In genomic region chr20:19974621-19975435, GRCh38 we compare ENCODE assay signal across 8 cellular contexts. TPM values are rescaled to one million over a fixed set of nuclear protein-coding genes. Genes with fewer than 3 reads are reported as not detected.
DNase-seq lines count a peak whose midpoint lies in the region; FAIRE-seq and TF ChIP-seq lines count a peak whose summit lies in the region.

No MANE protein-coding gene starts in this region.

- peaks cover 16% of the 10 kb centered on the region for H3K79me1 ChIP-seq in mesenchymal stem cell (replicated peaks; ENCODE audit: low read length, poor library complexity, severe bottlenecking)

- H3K23ac ChIP-seq in mesenchymal stem cell (ENCODE audit: low read length in 2 of 2) = peak overlapping the region in 1 of 2 experiments; percentile 23

- peak overlapping the region; percentile 69 for H2BK120ac ChIP-seq in mesenchymal stem cell (ENCODE audit: low read depth, low read length)

- no peaks in the 10 kb centered on the region for H3K36me3 Mint-ChIP-seq in activated naive CD4-positive, alpha-beta T cell treated with anti-CD3 and anti-CD28 coated beads, Interleukin-2, amount 10 ng/mL, durations not matched to agents 7 days and 5 days

- H3K9me3 ChIP-seq in mesenchymal stem cell (ENCODE audit: control insufficient read depth, low read length) (no peaks in the 10 kb centered on the region), transverse colon (no peaks in the 10 kb centered on the region)

- 43% methylated on average over 44 of the region's 44 CpGs for WGBS in mesenchymal stem cell
- WGBS in transverse colon (ENCODE audit: low coverage in 1 of 2), 2 donors = 63 to 80% methylated on average over 1 to 44 of the region's 44 CpGs

- DNase-seq in DMS79 (lab: John Stamatoyannopoulos, UW) (peak; percentile 51), NCI-H524 (lab: John Stamatoyannopoulos, UW) (peak; percentile 52 to 75), dorsolateral prefrontal cortex (peak; percentile 56 to 86 (median 81)), mesenchymal stem cell (peak; percentile 96), transverse colon (peak; percentile 63), D721Med (ENCODE audit: insufficient read length, low spot score) (no peak), GM12891 (ENCODE audit: insufficient read length, low spot score) (no peak)
- DNase-seq in activated naive CD4-positive, alpha-beta T cell treated with anti-CD3 and anti-CD28 coated beads, Interleukin-2, amount 10 ng/mL, durations not matched to agents 7 days and 5 days = no peak

- H4K8ac ChIP-seq in mesenchymal stem cell (ENCODE audit: low read length) = peak overlapping the region; percentile 71

- H3K4me1 ChIP-seq in mesenchymal stem cell (ENCODE audit: control insufficient read depth, insufficient read depth, low read depth, low read length) (peaks cover 22% of the 10 kb centered on the region), transverse colon (peaks cover 10 to 45% (median 25%) of the 10 kb centered on the region in 4 donors)

- H3K9ac ChIP-seq in mesenchymal stem cell (ENCODE audit: low read length) = peak overlapping the region; percentile 96

- H3K27me3 ChIP-seq in dorsolateral prefrontal cortex (no peaks in the 10 kb centered on the region), mesenchymal stem cell (ENCODE audit: control insufficient read depth in 1 of 2, insufficient read depth in 1 of 2, low read length in 2 of 2) (no peaks in the 10 kb centered on the region), transverse colon (no peaks in the 10 kb centered on the region)

- peak overlapping the region; percentile 39 to 87 (median 69) for H3K4me3 ChIP-seq in dorsolateral prefrontal cortex
- peak overlapping the region; percentile 68 to 96 for H3K4me3 ChIP-seq in mesenchymal stem cell (ENCODE audit: insufficient read depth in 1 of 2, low read depth in 1 of 2, low read length in 2 of 2)
- H3K4me3 ChIP-seq in transverse colon = peak overlapping the region; percentile 35 to 47 (median 40)

- TF ChIP-seq EP300 in transverse colon (IDR thresholded peaks at IDR 0.05; ENCODE audit: low read depth) = no peak

- H3K9me3 Mint-ChIP-seq in activated naive CD4-positive, alpha-beta T cell treated with anti-CD3 and anti-CD28 coated beads, Interleukin-2, amount 10 ng/mL, durations not matched to agents 7 days and 5 days = no peaks in the 10 kb centered on the region

- no peak for FAIRE-seq in D721Med (lab: Jason Lieb, UNC)
- no peak for FAIRE-seq in GM12891 (lab: Jason Lieb, UNC)

- peak overlapping the region; percentile 71 for H4K91ac ChIP-seq in mesenchymal stem cell (ENCODE audit: low read length)

- H3K18ac ChIP-seq in mesenchymal stem cell (ENCODE audit: low read depth in 1 of 2, low read length in 2 of 2) = peak overlapping the region; percentile 94 to 97

- peak overlapping the region in 1 of 2 experiments; percentile 92 for H3K14ac ChIP-seq in mesenchymal stem cell (ENCODE audit: low read length in 2 of 2)

- H2AK5ac ChIP-seq in mesenchymal stem cell (ENCODE audit: low read length, severe bottlenecking) = peak overlapping the region; percentile 61

- peak overlapping the region; percentile 84 for H2BK5ac ChIP-seq in mesenchymal stem cell (ENCODE audit: low read depth, low read length, poor library complexity, severe bottlenecking)

- peaks cover 22 to 46% of the 10 kb centered on the region in 2 experiments for H3K36me3 ChIP-seq in mesenchymal stem cell (ENCODE audit: control insufficient read depth in 1 of 2, insufficient read depth in 2 of 2, low read depth in 1 of 2, low read length in 2 of 2)
- H3K36me3 ChIP-seq in transverse colon = peaks cover 0 to 4% (median 0%) of the 10 kb centered on the region in 4 donors

- H2BK15ac ChIP-seq in mesenchymal stem cell (ENCODE audit: low read depth, poor library complexity, severe bottlenecking) = peak overlapping the region; percentile 26

- peak overlapping the region; percentile 86 to 89 for H3K4ac ChIP-seq in mesenchymal stem cell (ENCODE audit: low read depth in 1 of 2, low read length in 2 of 2)

- no peak overlapping the region for H3K27ac Mint-ChIP-seq in activated naive CD4-positive, alpha-beta T cell treated with anti-CD3 and anti-CD28 coated beads, Interleukin-2, amount 10 ng/mL, durations not matched to agents 7 days and 5 days

- peaks cover 14% of the 10 kb centered on the region for H3K27me3 Mint-ChIP-seq in activated naive CD4-positive, alpha-beta T cell treated with anti-CD3 and anti-CD28 coated beads, Interleukin-2, amount 10 ng/mL, durations not matched to agents 7 days and 5 days

- CTCF ChIA-PET in activated naive CD4-positive, alpha-beta T cell treated with anti-CD3 and anti-CD28 coated beads, Interleukin-2, amount 10 ng/mL, durations not matched to agents 7 days and 5 days (lab: Charles Lee) = interaction anchor here (1.0 kb wide), 1 partner anchor 19 kb away, joined by 3 read pairs; no protein-coding TSS in a partner anchor

- H3K4me2 ChIP-seq in mesenchymal stem cell (ENCODE audit: low read length, poor library complexity, severe bottlenecking) = peak overlapping the region; percentile 75

- H3K4me1 Mint-ChIP-seq in activated naive CD4-positive, alpha-beta T cell treated with anti-CD3 and anti-CD28 coated beads, Interleukin-2, amount 10 ng/mL, durations not matched to agents 7 days and 5 days = peaks cover 10% of the 10 kb centered on the region

- in situ Hi-C loops in transverse colon (cut with MboI; ENCODE audit: low pct_ligation_motif_present in 1 of 4, low pct_unique_long_range_greater_than_20kb in 1 of 4, low sequenced_read_pairs in 3 of 4) = no loop called here

- peak in 17 of 56 donors; percentile 3 to 34 (median 12) for TF ChIP-seq CTCF in dorsolateral prefrontal cortex (IDR thresholded peaks at IDR 0.05 in 54 of 56, conservative IDR thresholded peaks at IDR 0.05 in 2 of 56; ENCODE audit: low read depth in 1 of 56, partially characterized antibody in 56 of 56)
- TF ChIP-seq CTCF in transverse colon (IDR thresholded peaks at IDR 0.05) = no peak
- TF ChIP-seq CTCF in D721Med (IDR thresholded peaks at IDR 0.05; ENCODE audit: insufficient read depth, missing control alignments) = no peak

- H2BK12ac ChIP-seq in mesenchymal stem cell (ENCODE audit: low read length in 2 of 2) = peak overlapping the region; percentile 72 to 95

- no peak overlapping the region for H3K4me3 Mint-ChIP-seq in activated naive CD4-positive, alpha-beta T cell treated with anti-CD3 and anti-CD28 coated beads, Interleukin-2, amount 10 ng/mL, durations not matched to agents 7 days and 5 days

- TF ChIP-seq POLR2A in transverse colon (IDR thresholded peaks at IDR 0.05) (no peak), GM12891 (IDR thresholded peaks at IDR 0.05; ENCODE audit: low read depth, low read length) (no peak)

- no peak overlapping the region for H2AFZ ChIP-seq in mesenchymal stem cell (ENCODE audit: low read depth, low read length)

- H3K27ac ChIP-seq in dorsolateral prefrontal cortex = peak overlapping the region; percentile 34 to 98 (median 95)
- peak overlapping the region; percentile 99 for H3K27ac ChIP-seq in mesenchymal stem cell (ENCODE audit: low read length, poor library complexity, severe bottlenecking)
- H3K27ac ChIP-seq in transverse colon = peak overlapping the region; percentile 86 to 94 (median 88)

- intact Hi-C loops in dorsolateral prefrontal cortex (cut with DNase I) = loop anchor here (1.0 to 5.0 kb wide), 5 partner anchors 38 to 188 kb away; no protein-coding TSS in a partner anchor
- intact Hi-C loops in transverse colon (cut with DNase I; ENCODE audit: low total_unique reads) = loop anchor here (10.0 kb wide), 1 partner anchor 90 kb away; no protein-coding TSS in a partner anchor

TF ChIP-seq in GM12891, 5 proteins besides CTCF, POLR2A, EP300 and RAD21:
- no peak for TF ChIP-seq PAX5 (IDR thresholded peaks at IDR 0.05; ENCODE audit: insufficient read depth, low read length, severe bottlenecking)
- no peak for TF ChIP-seq POU2F2 (IDR thresholded peaks at IDR 0.05; ENCODE audit: low read depth, low read length)
- no peak for TF ChIP-seq POLR2AphosphoS5 (IDR thresholded peaks at IDR 0.05; ENCODE audit: low read depth, low read length)
- TF ChIP-seq SPI1 (IDR thresholded peaks at IDR 0.05; ENCODE audit: low read depth, low read length) = no peak
TF ChIP-seq in GM12891: peak in this region for 0.

RNA-seq across cellular contexts. Expression of gene NAA20, which starts 42.3 kb away (rescaled TPM):
- total RNA-seq in dorsolateral prefrontal cortex = 10 to 100 TPM; 28.1 to 68.2 (median 47.8) TPM
- 64.7 TPM for polyA plus RNA-seq in mesenchymal stem cell (2013, experiment 1 of 2)
- 67.5 TPM for polyA plus RNA-seq in mesenchymal stem cell (2013, experiment 2 of 2)
- total RNA-seq in transverse colon = 10 to 100 TPM; 26.5 to 58.0 (median 32.7) TPM
- polyA plus RNA-seq in GM12891 (2012; ENCODE audit: low read depth, missing spikeins) = 51.9 TPM

Comparison
In these comparisons a context has a peak if more than half of its experiments do, and no peak if none do; other contexts are left out.
1. DNase-seq: peak in DMS79 (single experiment), NCI-H524 (2 of 2), dorsolateral prefrontal cortex (10 of 10), mesenchymal stem cell (single experiment) and transverse colon (single experiment); none in activated naive CD4-positive, alpha-beta T cell treated with anti-CD3 and anti-CD28 coated beads, Interleukin-2, amount 10 ng/mL, durations not matched to agents 7 days and 5 days (single experiment), D721Med (single experiment) and GM12891 (single experiment).
2. Peak in every context shown above with its lines, with median percentiles within 50 percentile points of each other: H3K27ac ChIP-seq and H3K4me3 ChIP-seq.